In the genomic region with DNA sequence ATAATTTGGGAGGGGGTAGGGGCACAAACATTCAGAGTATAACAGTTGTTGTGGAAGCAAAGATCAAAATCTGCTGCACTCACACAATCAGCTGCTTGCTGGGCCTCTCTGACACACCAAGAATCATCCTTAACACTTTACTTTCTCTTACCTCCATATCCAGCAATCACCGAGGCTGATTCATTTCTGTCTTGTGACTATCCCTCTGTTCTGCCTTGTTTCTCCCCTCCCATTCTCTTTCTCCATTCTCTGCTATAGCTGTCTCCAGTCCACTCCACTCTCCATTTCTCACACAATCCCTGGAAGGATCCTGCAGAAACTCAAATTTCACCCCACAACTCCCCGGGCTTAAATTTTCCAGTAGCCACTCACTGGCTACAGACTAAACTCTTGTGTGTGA, we compare ENCODE assay signal across 18 cellular contexts.
DNase-seq lines count a peak whose midpoint lies in the region; ATAC-seq and TF ChIP-seq lines count a peak whose summit lies in the region.
"Had no signal": no experiment of that assay in that cellular context is flagged by ENCODE, and none has a peak within 500 bp of the region (broad histone marks: within the 10 kb centered on the region; RNA-seq: fewer than 3 reads in every experiment).

No MANE protein-coding gene starts in this region.

- TF ChIP-seq CTCF in epithelial cell of proximal tubule (conservative IDR thresholded peaks at IDR 0.05; ENCODE audit: low read depth, low read length) (no peak), parathyroid adenoma (IDR thresholded peaks at IDR 0.05) (no peak), left ventricle myocardium inferior (IDR thresholded peaks at IDR 0.05; ENCODE audit: borderline replicate concordance) (no peak)

- H4K20me1 ChIP-seq in GM23248 (ENCODE audit: insufficient read depth) = no peaks in the 10 kb centered on the region

- no peak for ATAC-seq in HG02852 (IDR thresholded peaks at IDR 0.05; ENCODE audit: unreplicated experiment)
- ATAC-seq: GM23338; left cardiac atrium; stimulated activated effector memory CD8-positive, alpha-beta T cell treated with anti-CD3 and anti-CD28 coated beads, Interleukin-12 subunit alpha, Interleukin-12 subunit beta, amount 100 ng/mL, for 72 hours had no signal

- H3K4me1 ChIP-seq in GM23248 (ENCODE audit: insufficient read depth) = peaks cover 69% of the 10 kb centered on the region
- H3K4me1 ChIP-seq in parathyroid adenoma = peaks cover 4% of the 10 kb centered on the region
- peaks cover 10% of the 10 kb centered on the region for H3K4me1 ChIP-seq in left ventricle myocardium inferior

- CTCF ChIA-PET in HEK293T (lab: Yijun Ruan, JAX) = interaction anchor here (0.9 kb wide), 1 partner anchor 15 kb away, joined by 4 read pairs; no protein-coding TSS in a partner anchor

- no peaks in the 10 kb centered on the region for H3K9me2 ChIP-seq in GM23248 (ENCODE audit: insufficient read depth)

- H3K4me2 ChIP-seq in GM23248 (ENCODE audit: unreplicated experiment) (peak overlapping the region; percentile 73), parathyroid adenoma (ENCODE audit: low read length) (no peak overlapping the region)
- H3K4me2 ChIP-seq: GM23338 had no signal

- H2AFZ ChIP-seq in GM23248 = no peak overlapping the region
- peak overlapping the region; percentile 42 for H2AFZ ChIP-seq in parathyroid adenoma
- H2AFZ ChIP-seq: GM23338 had no signal

- no peaks in the 10 kb centered on the region for H3K79me2 ChIP-seq in GM23248 (ENCODE audit: insufficient read depth)
- H3K79me2 ChIP-seq in parathyroid adenoma = no peaks in the 10 kb centered on the region

- WGBS in GM23248 (ENCODE audit: low coverage in 1 of 2, low lambda C conversion rate in 2 of 2, missing lambda C conversion rate in 2 of 2), 2 experiments = 19 to 34% methylated on average over 2 of the region's 2 CpGs

- H3K9me3 ChIP-seq in GM23248 (ENCODE audit: low read depth) (no peaks in the 10 kb centered on the region), parathyroid adenoma (ENCODE audit: control insufficient read depth, low read length) (no peaks in the 10 kb centered on the region), left ventricle myocardium inferior (replicated peaks) (no peaks in the 10 kb centered on the region)

- peak; percentile 86 for DNase-seq in GM23248
- DNase-seq in RKO (ENCODE audit: low spot score) = peak; percentile 7
- DNase-seq in epithelial cell of proximal tubule (ENCODE audit: low read depth) = peak; percentile 49
- no peak for DNase-seq in HEK293T (ENCODE audit: extremely low spot score)
- DNase-seq in SW 1271 (lab: John Stamatoyannopoulos, UW) = no peak
- DNase-seq in left ventricle myocardium inferior = no peak
- DNase-seq: amniotic stem cell; effector CD4-positive, alpha-beta T cell; left cardiac atrium; MV-4-11; NCI-H2029 treated with DMSO at 0.1 percent for 48 hours; NCI-H524; T-helper 9 cell had no signal

- no peaks in the 10 kb centered on the region for H3K36me3 ChIP-seq in GM23248 (ENCODE audit: low read depth)
- no peaks in the 10 kb centered on the region for H3K36me3 ChIP-seq in parathyroid adenoma (ENCODE audit: control insufficient read depth, insufficient read depth, low read length)
- H3K36me3 ChIP-seq in left ventricle myocardium inferior = no peaks in the 10 kb centered on the region

- H3K27ac ChIP-seq in GM23248 = peak overlapping the region; percentile 98
- no peak overlapping the region for H3K27ac ChIP-seq in parathyroid adenoma
- H3K27ac ChIP-seq in left ventricle myocardium inferior (replicated peaks) = no peak overlapping the region
- H3K27ac ChIP-seq: C4-2B had no signal

- H3K9ac ChIP-seq in GM23248 (peak overlapping the region; percentile 74), parathyroid adenoma (no peak overlapping the region)

- intact Hi-C loops in left ventricle myocardium inferior (cut with micrococcal nuclease) = no loop called here

- in situ Hi-C loops in GM23248 (cut with MboI) = no loop called here

- H3F3A ChIP-seq in GM23248 (ENCODE audit: insufficient read depth) = peaks cover 55% of the 10 kb centered on the region

- H3K4me3 ChIP-seq in GM23248 (no peak overlapping the region), epithelial cell of proximal tubule (ENCODE audit: low read depth, low read length) (no peak overlapping the region), parathyroid adenoma (ENCODE audit: low read depth, low read length) (no peak overlapping the region), left ventricle myocardium inferior (no peak overlapping the region)
- H3K4me3 ChIP-seq: GM23338 had no signal

- H3K27me3 ChIP-seq in GM23248 (replicated peaks; ENCODE audit: insufficient read depth) (no peaks in the 10 kb centered on the region), parathyroid adenoma (ENCODE audit: control insufficient read depth, insufficient read depth, low read length) (no peaks in the 10 kb centered on the region), left ventricle myocardium inferior (ENCODE audit: low read depth) (peaks cover 5% of the 10 kb centered on the region)

- POLR2A ChIA-PET in HEK293T (lab: Yijun Ruan, JAX) = no interaction called here

TF ChIP-seq in HEK293T, 16 proteins besides CTCF, POLR2A, EP300 and RAD21:
- no peak for TF ChIP-seq FOXM1 (IDR thresholded peaks at IDR 0.05; ENCODE audit: borderline replicate concordance)
- TF ChIP-seq BHLHE40 (IDR thresholded peaks at IDR 0.05; ENCODE audit: borderline replicate concordance) = no peak
- no peak for TF ChIP-seq NFRKB (IDR thresholded peaks at IDR 0.05)
- TF ChIP-seq L3MBTL2 (conservative IDR thresholded peaks at IDR 0.05) = no peak
- TF ChIP-seq TARDBP (IDR thresholded peaks at IDR 0.05) = no peak
- TF ChIP-seq LEF1 (IDR thresholded peaks at IDR 0.05; ENCODE audit: borderline replicate concordance) = no peak
- no peak for TF ChIP-seq CTBP1 (IDR thresholded peaks at IDR 0.05; ENCODE audit: borderline replicate concordance)
- TF ChIP-seq ZNF384 (IDR thresholded peaks at IDR 0.05) = no peak
- no peak for TF ChIP-seq FOXA1 (IDR thresholded peaks at IDR 0.05)
- no peak for TF ChIP-seq SUZ12 (IDR thresholded peaks at IDR 0.05)
- TF ChIP-seq, protein P1, sequence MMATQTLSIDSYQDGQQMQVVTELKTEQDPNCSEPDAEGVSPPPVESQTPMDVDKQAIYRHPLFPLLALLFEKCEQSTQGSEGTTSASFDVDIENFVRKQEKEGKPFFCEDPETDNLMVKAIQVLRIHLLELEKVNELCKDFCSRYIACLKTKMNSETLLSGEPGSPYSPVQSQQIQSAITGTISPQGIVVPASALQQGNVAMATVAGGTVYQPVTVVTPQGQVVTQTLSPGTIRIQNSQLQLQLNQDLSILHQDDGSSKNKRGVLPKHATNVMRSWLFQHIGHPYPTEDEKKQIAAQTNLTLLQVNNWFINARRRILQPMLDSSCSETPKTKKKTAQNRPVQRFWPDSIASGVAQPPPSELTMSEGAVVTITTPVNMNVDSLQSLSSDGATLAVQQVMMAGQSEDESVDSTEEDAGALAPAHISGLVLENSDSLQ (IDR thresholded peaks at IDR 0.05) = no peak
- TF ChIP-seq SP1 (IDR thresholded peaks at IDR 0.05) = no peak
- TF ChIP-seq HDGF (IDR thresholded peaks at IDR 0.05; ENCODE audit: borderline replicate concordance) = no peak
- TF ChIP-seq ELF4 (IDR thresholded peaks at IDR 0.05) = no peak
- no peak for TF ChIP-seq FOXK2 (IDR thresholded peaks at IDR 0.05)
- TF ChIP-seq ARNT (IDR thresholded peaks at IDR 0.05) = no peak

Comparison
In these comparisons a context has a peak if more than half of its experiments do, and no peak if none do; other contexts are left out.
1. DNase-seq: peak in GM23248 (single experiment), RKO (single experiment) and epithelial cell of proximal tubule (single experiment); none in HEK293T (single experiment), SW 1271 (0 of 2) and left ventricle myocardium inferior (single experiment).